21 cellular contexts compared by ENCODE assay signal in genomic region chr17:66957343-66957742, GRCh38. TPM values are rescaled to one million over a fixed set of nuclear protein-coding genes. Genes with fewer than 3 reads are reported as not detected.
"Had no signal": no experiment of that assay in that cellular context is flagged by ENCODE, and none has a peak within 500 bp of the region (broad histone marks: within the 10 kb centered on the region; RNA-seq: fewer than 3 reads in every experiment).

No MANE protein-coding gene starts in this region.

- H3K9me3 ChIP-seq: esophagus squamous epithelium, heart left ventricle, right atrium auricular region, stomach, thoracic aorta, transverse colon, uterus had no signal

- H3K9me3 Mint-ChIP-seq: naive thymus-derived CD4-positive, alpha-beta T cell; nephron progenitor cell had no signal

- H3K36me3 Mint-ChIP-seq: naive thymus-derived CD4-positive, alpha-beta T cell had no signal

- H3K4me1 Mint-ChIP-seq: naive thymus-derived CD4-positive, alpha-beta T cell; nephron progenitor cell had no signal

- H3K4me3 ChIP-seq: esophagus squamous epithelium, heart left ventricle, lung, right atrium auricular region, stomach, thoracic aorta, transverse colon, uterus had no signal

- H3K27ac Mint-ChIP-seq: nephron progenitor cell had no signal

- DNase-seq: effector memory CD4-positive, alpha-beta T cell; esophagus squamous epithelium; heart left ventricle; hippocampal formation; left ventricle myocardium superior; mesenchymal stem cell; naive thymus-derived CD4-positive, alpha-beta T cell; nephron progenitor cell; small intestine; stimulated activated CD4-positive, alpha-beta T cell treated with anti-CD3 and anti-CD28 coated beads, Interleukin-12 subunit alpha, Interleukin-12 subunit beta, amount 100 ng/mL, for 4 hours; stimulated activated naive CD4-positive, alpha-beta T cell; stomach; substantia nigra; transverse colon; uterus had no signal

- H3K27me3 ChIP-seq: right atrium auricular region, uterus had no signal

- H3K27ac ChIP-seq: esophagus squamous epithelium, heart left ventricle, right atrium auricular region, thoracic aorta, transverse colon, uterus had no signal

- H3K4me3 Mint-ChIP-seq: naive thymus-derived CD4-positive, alpha-beta T cell; nephron progenitor cell had no signal

- FAIRE-seq: endometrium, small intestine had no signal

- ATAC-seq: heart left ventricle; left colon; left ventricle myocardium superior; naive thymus-derived CD4-positive, alpha-beta T cell had no signal

- H3K4me1 ChIP-seq: heart left ventricle, right atrium auricular region, uterus had no signal

- H3K36me3 ChIP-seq: esophagus squamous epithelium, heart left ventricle, right atrium auricular region, stomach, thoracic aorta, transverse colon, uterus had no signal

RNA-seq across cellular contexts. Expression of gene CACNG4, which starts 7.2 kb away (rescaled TPM):
- total RNA-seq: glomerular endothelial cell; left ventricle myocardium superior; naive thymus-derived CD4-positive, alpha-beta T cell; thoracic aorta had no signal
- polyA plus RNA-seq: naive thymus-derived CD4-positive, alpha-beta T cell had no signal
